Comparison of ENCODE assay signal across 23 cellular contexts in genomic region chr3:77513541-77513940, GRCh38.
DNase-seq lines count a peak whose midpoint lies in the region; FAIRE-seq and TF ChIP-seq lines count a peak whose summit lies in the region.
"Had no signal": no experiment of that assay in that cellular context is flagged by ENCODE, and none has a peak within 500 bp of the region (broad histone marks: within the 10 kb centered on the region; RNA-seq: fewer than 3 reads in every experiment).

No MANE protein-coding gene starts in this region.

- H3K9me3 Mint-ChIP-seq in type B pancreatic cell, result no peaks in the 10 kb centered on the region

- no peak overlapping the region for H3K27ac ChIP-seq in RWPE1
- H3K27ac ChIP-seq: HL-60, psoas muscle, SJSA1 had no signal

- peak; percentile 89 for FAIRE-seq in endometrium (lab: Jason Lieb, UNC)
- FAIRE-seq: A204.1 had no signal

- POLR2A ChIA-PET in RWPE1 (lab: Yijun Ruan, JAX; ENCODE audit: low non-redundant PET), result no interaction called here

- no peak for TF ChIP-seq CTCF in type B pancreatic cell (conservative IDR thresholded peaks at IDR 0.05)
- no peak for TF ChIP-seq CTCF in RWPE1 (conservative IDR thresholded peaks at IDR 0.05; ENCODE audit: low read depth)

- H3K27me3 Mint-ChIP-seq in type B pancreatic cell, result peaks cover 6% of the 10 kb centered on the region
- H3K27me3 Mint-ChIP-seq: activated B cell treated with CpG ODN at 0.5 μM for 24 hours; activated naive CD8-positive, alpha-beta T cell had no signal

- DNase-seq in NCI-H1417 (lab: John Stamatoyannopoulos, UW) (peak; percentile 20 to 70 (median 29)), NCI-H1417 treated with DMSO at 0.1 percent for 48 hours (lab: John Stamatoyannopoulos, UW) (no peak), NCI-H446 (lab: John Stamatoyannopoulos, UW) (peak; percentile 43 to 80), type B pancreatic cell (ENCODE audit: extremely low spot score, unreplicated experiment) (no peak), NCI-H524 treated with DMSO at 0.1 percent for 48 hours (lab: John Stamatoyannopoulos, UW) (no peak), RWPE1 (ENCODE audit: low spot score) (no peak)
- DNase-seq in activated T-cell treated with anti-CD3 and anti-CD28 coated beads, Interleukin-2, amount 50 U/mL, for 48 hours, result no peak
- DNase-seq: activated B cell treated with CpG ODN at 0.5 μM for 24 hours; activated CD8-positive, alpha-beta memory T cell treated with anti-CD3 and anti-CD28 coated beads for 24 hours; cortex of kidney; DMS153; MM.1S; NCI-H1930; NCI-H526 treated with DMSO at 0.1 percent for 48 hours; psoas muscle; T-helper 9 cell had no signal

- H3K27ac Mint-ChIP-seq in type B pancreatic cell, result peak overlapping the region; percentile 25
- H3K27ac Mint-ChIP-seq: activated B cell treated with CpG ODN at 0.5 μM for 24 hours; activated naive CD8-positive, alpha-beta T cell; activated T-helper 1 cell treated with anti-CD3 and anti-CD28 coated beads, Interleukin-12 subunit alpha, Interleukin-12 subunit beta, Interleukin-2, Interleukin-4 antibody, amounts not matched to agents 30 ng/mL and 10 ng/mL and 1 ng/mL, durations not matched to agents 14 hours and 24 hours and 36 hours had no signal

- peaks cover 15% of the 10 kb centered on the region for H3K4me1 Mint-ChIP-seq in type B pancreatic cell (ENCODE audit: unreplicated experiment)
- H3K4me1 Mint-ChIP-seq: activated B cell treated with CpG ODN at 0.5 μM for 24 hours had no signal

- CTCF ChIA-PET in RWPE1 (lab: Yijun Ruan, JAX), result no interaction called here

- no peaks in the 10 kb centered on the region for H3K36me3 Mint-ChIP-seq in type B pancreatic cell
- H3K36me3 Mint-ChIP-seq: activated naive CD8-positive, alpha-beta T cell had no signal

- H3K4me3 Mint-ChIP-seq in type B pancreatic cell, result peak overlapping the region; percentile 46
- H3K4me3 Mint-ChIP-seq: activated B cell treated with CpG ODN at 0.5 μM for 24 hours; activated naive CD8-positive, alpha-beta T cell; activated T-helper 1 cell treated with anti-CD3 and anti-CD28 coated beads, Interleukin-12 subunit alpha, Interleukin-12 subunit beta, Interleukin-2, Interleukin-4 antibody, amounts not matched to agents 30 ng/mL and 10 ng/mL and 1 ng/mL, durations not matched to agents 14 hours and 24 hours and 36 hours; neural crest cell had no signal

Comparison
In these comparisons a context has a peak if more than half of its experiments do, and no peak if none do; other contexts are left out.
1. DNase-seq: peak in NCI-H1417 (3 of 3) and NCI-H446 (2 of 2); none in NCI-H1417 treated with DMSO at 0.1 percent for 48 hours (single experiment), type B pancreatic cell (single experiment), activated T-cell treated with anti-CD3 and anti-CD28 coated beads, Interleukin-2, amount 50 U/mL, for 48 hours (0 of 2), NCI-H524 treated with DMSO at 0.1 percent for 48 hours (single experiment) and RWPE1 (single experiment).